In the genomic region with DNA sequence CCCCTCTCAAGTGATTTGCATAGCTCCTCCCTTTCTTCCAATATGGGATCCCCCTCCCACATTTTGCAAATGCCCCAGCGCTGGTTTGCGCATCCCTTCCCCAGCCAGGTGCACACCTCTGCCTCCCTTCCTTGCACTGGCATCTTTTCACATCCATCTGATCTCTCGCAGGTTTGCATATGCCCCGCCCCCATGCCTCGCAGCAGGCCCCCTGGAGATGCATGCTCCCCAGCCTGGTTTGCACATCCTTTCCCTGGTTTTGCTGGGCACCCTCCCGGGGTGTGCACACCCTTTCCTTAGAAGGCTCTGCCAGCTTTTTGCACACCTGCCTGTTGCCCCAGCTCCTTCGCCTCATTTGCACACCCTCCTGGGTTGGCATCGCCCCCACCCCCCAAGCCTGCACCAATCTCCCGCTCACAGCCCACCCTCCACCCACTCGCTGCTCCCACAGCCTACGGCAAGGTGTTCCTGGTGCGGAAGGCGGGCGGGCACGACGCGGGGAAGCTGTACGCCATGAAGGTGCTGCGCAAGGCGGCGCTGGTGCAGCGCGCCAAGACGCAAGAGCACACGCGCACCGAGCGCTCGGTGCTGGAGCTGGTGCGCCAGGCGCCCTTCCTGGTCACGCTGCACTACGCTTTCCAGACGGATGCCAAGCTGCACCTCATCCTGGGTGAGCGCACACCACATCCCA, we compare ENCODE assay signal across 6 cellular contexts. TPM values are rescaled to one million over a fixed set of nuclear protein-coding genes. Genes with fewer than 3 reads are reported as not detected.
DNase-seq lines count a peak whose midpoint lies in the region; ATAC-seq lines count a peak whose summit lies in the region.

No MANE protein-coding gene starts in this region.

- peaks cover 15% of the 10 kb centered on the region for H3K36me3 ChIP-seq in HAP-1 (replicated peaks)

- peak overlapping the region; percentile 61 for H3K4me3 ChIP-seq in HAP-1

- no peaks in the 10 kb centered on the region for H3K27me3 ChIP-seq in HAP-1 (ENCODE audit: low read depth)
- H3K27me3 ChIP-seq in layer of hippocampus (ENCODE audit: control insufficient read depth, insufficient read depth, low read length): no peaks in the 10 kb centered on the region

- DNase-seq in HAP-1 (ENCODE audit: low spot score in 2 of 2): peak in 1 of 2 experiments; percentile 46
- no peak for DNase-seq in activated T-cell treated with anti-CD3 and anti-CD28 coated beads, Interleukin-2, amount 50 U/mL, for 4 hours
- DNase-seq in NCI-H2107 (lab: John Stamatoyannopoulos, UW): no peak
- no peak for DNase-seq in NCI-H2029 treated with DMSO at 0.1 percent for 48 hours (lab: John Stamatoyannopoulos, UW)
- no peak for DNase-seq in amniotic stem cell (lab: John Stamatoyannopoulos, UW)

- peak; percentile 18 to 23 for ATAC-seq in activated T-cell treated with anti-CD3 and anti-CD28 coated beads, Interleukin-2, amount 50 U/mL, for 4 hours

- H3K27me3 Mint-ChIP-seq in activated T-cell treated with anti-CD3 and anti-CD28 coated beads, Interleukin-2, amount 50 U/mL, for 4 hours (ENCODE audit: low read depth): no peaks in the 10 kb centered on the region

- H3K4me3 Mint-ChIP-seq in activated T-cell treated with anti-CD3 and anti-CD28 coated beads, Interleukin-2, amount 50 U/mL, for 4 hours: peak overlapping the region; percentile 85

- no peaks in the 10 kb centered on the region for H3K9me3 ChIP-seq in HAP-1

- peaks cover 11% of the 10 kb centered on the region for H3K4me1 ChIP-seq in HAP-1

- no peaks in the 10 kb centered on the region for H3K9me3 Mint-ChIP-seq in activated T-cell treated with anti-CD3 and anti-CD28 coated beads, Interleukin-2, amount 50 U/mL, for 4 hours

- H3K36me3 Mint-ChIP-seq in activated T-cell treated with anti-CD3 and anti-CD28 coated beads, Interleukin-2, amount 50 U/mL, for 4 hours (ENCODE audit: insufficient read depth): peaks cover 19% of the 10 kb centered on the region

- in situ Hi-C loops in HAP-1 (cut with MboI; ENCODE audit: low sequenced_read_pairs): no loop called here

- H3K27ac ChIP-seq in layer of hippocampus (ENCODE audit: low read depth, low read length): peak overlapping the region; percentile 93

- H3K4me1 Mint-ChIP-seq in activated T-cell treated with anti-CD3 and anti-CD28 coated beads, Interleukin-2, amount 50 U/mL, for 4 hours (ENCODE audit: low read depth): peaks cover 24% of the 10 kb centered on the region

RNA-seq across cellular contexts. Expression of gene RPS6KA4, which starts 0.9 kb away (rescaled TPM):
- total RNA-seq in activated T-cell treated with anti-CD3 and anti-CD28 coated beads, Interleukin-2, amount 50 U/mL, for 4 hours: 10 to 100 TPM; 43.3 to 49.9 (median 48.1) TPM

RNA-seq across cellular contexts. Expression of gene CCDC88B, which starts 19.9 kb away (rescaled TPM):
- total RNA-seq in activated T-cell treated with anti-CD3 and anti-CD28 coated beads, Interleukin-2, amount 50 U/mL, for 4 hours: 10 to 100 TPM; 87.4 to 97.9 (median 96.2) TPM

RNA-seq across cellular contexts. Expression of gene PRDX5, which starts 41.9 kb away (rescaled TPM):
- total RNA-seq in activated T-cell treated with anti-CD3 and anti-CD28 coated beads, Interleukin-2, amount 50 U/mL, for 4 hours: 10 to 100 TPM; 78.3 to 96.8 (median 81.0) TPM

RNA-seq across cellular contexts. Expression of gene TRMT112, which starts 42.5 kb away (rescaled TPM):
- total RNA-seq in activated T-cell treated with anti-CD3 and anti-CD28 coated beads, Interleukin-2, amount 50 U/mL, for 4 hours: 100 to 1,000 TPM; 432 to 461 (median 438) TPM

RNA-seq across cellular contexts. Expression of gene ESRRA, which starts 54.5 kb away (rescaled TPM):
- total RNA-seq in activated T-cell treated with anti-CD3 and anti-CD28 coated beads, Interleukin-2, amount 50 U/mL, for 4 hours: 10 to 100 TPM; 81.5 to 93.4 (median 89.3) TPM
